8 cellular contexts compared by ENCODE assay signal in the genomic region with DNA sequence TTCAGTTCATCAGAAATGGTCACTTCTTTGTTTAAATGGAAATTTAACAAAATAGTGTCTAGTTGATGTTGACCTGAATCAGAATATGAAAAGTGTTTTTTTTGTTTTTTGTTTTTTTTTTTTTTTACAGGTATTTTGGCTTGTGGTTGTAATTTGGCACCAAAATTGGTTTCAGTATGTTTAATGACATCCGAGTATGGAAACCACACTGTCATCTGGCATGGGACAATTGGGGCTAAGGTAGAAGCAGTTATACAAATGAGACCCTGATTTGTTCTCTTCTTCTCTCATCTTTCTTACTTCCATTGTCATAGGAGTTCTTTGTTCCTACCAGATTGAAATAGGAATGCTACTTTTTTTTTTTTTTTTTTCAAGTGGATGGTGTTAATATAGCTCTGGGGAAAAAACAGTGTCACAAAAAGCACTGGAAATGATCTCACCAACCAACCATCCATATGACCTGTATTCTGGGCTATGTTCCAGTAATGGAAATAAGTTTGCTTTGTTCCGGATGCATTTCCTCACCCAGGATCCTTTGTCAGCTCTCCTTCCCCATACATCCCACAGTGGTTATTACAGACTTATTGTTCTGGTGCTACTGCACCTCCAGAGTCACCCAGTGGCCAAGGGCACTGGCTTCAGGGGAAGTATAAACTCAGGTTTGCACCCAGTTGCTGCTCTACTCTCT.
DNase-seq lines count a peak whose midpoint lies in the region; ATAC-seq and TF ChIP-seq lines count a peak whose summit lies in the region.

No MANE protein-coding gene starts in this region.

- no peaks in the 10 kb centered on the region for H3K27me3 ChIP-seq in GM23248 (replicated peaks; ENCODE audit: insufficient read depth)

- H3K9ac ChIP-seq in GM23248 = no peak overlapping the region

- H3F3A ChIP-seq in GM23248 (ENCODE audit: insufficient read depth) = peaks cover 9% of the 10 kb centered on the region; the same call in 1 of the 2 replicates

- no peaks in the 10 kb centered on the region for H4K20me1 ChIP-seq in GM23248 (ENCODE audit: insufficient read depth)

- H3K4me3 Mint-ChIP-seq in osteocyte (ENCODE audit: unreplicated experiment) = no peak overlapping the region
- no peak overlapping the region for H3K4me3 Mint-ChIP-seq in nephron progenitor cell

- H3K27me3 Mint-ChIP-seq in osteocyte (ENCODE audit: unreplicated experiment) (no peaks in the 10 kb centered on the region), nephron progenitor cell (ENCODE audit: low read depth, poor library complexity) (no peaks in the 10 kb centered on the region)

- WGBS in GM23248 (ENCODE audit: low coverage in 1 of 2, low lambda C conversion rate in 2 of 2, missing lambda C conversion rate in 2 of 2), 2 experiments = 31 to 35% methylated on average over 2 of the region's 2 CpGs

- H3K27ac ChIP-seq in GM23248 = peak overlapping the region; percentile 49

- peaks cover 9% of the 10 kb centered on the region for H3K4me1 ChIP-seq in GM23248 (ENCODE audit: insufficient read depth)

- H3K27ac Mint-ChIP-seq in osteocyte (ENCODE audit: unreplicated experiment) = peak overlapping the region; percentile 88
- H3K27ac Mint-ChIP-seq in nephron progenitor cell = no peak overlapping the region

- no peak overlapping the region for H3K4me3 ChIP-seq in GM23248

- H3K9me2 ChIP-seq in GM23248 (ENCODE audit: insufficient read depth) = no peaks in the 10 kb centered on the region

- peaks cover 30% of the 10 kb centered on the region for H3K9me3 Mint-ChIP-seq in osteocyte (ENCODE audit: unreplicated experiment)
- peaks cover 38% of the 10 kb centered on the region for H3K9me3 Mint-ChIP-seq in nephron progenitor cell

- no peak for TF ChIP-seq CTCF in osteocyte (IDR thresholded peaks at IDR 0.05)
- no peak for TF ChIP-seq CTCF in GM10248 (IDR thresholded peaks at IDR 0.05; ENCODE audit: control extremely low read depth, extremely low read depth, low read depth, missing control alignments)
- TF ChIP-seq CTCF in nephron progenitor cell (IDR thresholded peaks at IDR 0.05) = no peak

- H3K9me3 ChIP-seq in GM23248 (ENCODE audit: low read depth) = no peaks in the 10 kb centered on the region

- DNase-seq in GM23248 (peak; percentile 86), NCI-H748 (lab: John Stamatoyannopoulos, UW; ENCODE audit: unreplicated experiment) (peak; percentile 41), osteocyte (ENCODE audit: extremely low spot score, unreplicated experiment) (no peak), GM10248 (ENCODE audit: extremely low spot score) (no peak), nephron progenitor cell (no peak)

- POLR2A ChIA-PET in GM10248 (lab: Yijun Ruan, JAX) = no interaction called here

- no peak overlapping the region for H2AFZ ChIP-seq in GM23248

- H3K4me2 ChIP-seq in GM23248 (ENCODE audit: unreplicated experiment) = peak overlapping the region; percentile 23

- no peaks in the 10 kb centered on the region for H3K79me2 ChIP-seq in GM23248 (ENCODE audit: insufficient read depth)

- in situ Hi-C loops in GM23248 (cut with MboI) = no loop called here

- no peaks in the 10 kb centered on the region for H3K36me3 ChIP-seq in GM23248 (ENCODE audit: low read depth)

- H3K4me1 Mint-ChIP-seq in osteocyte (ENCODE audit: unreplicated experiment) (peaks cover 44% of the 10 kb centered on the region), nephron progenitor cell (no peaks in the 10 kb centered on the region)

- peak; percentile 84 for ATAC-seq in esophagus mucosa
- ATAC-seq in HG03457 (IDR thresholded peaks at IDR 0.05; ENCODE audit: unreplicated experiment) = no peak
- no peak for ATAC-seq in HG03135 (IDR thresholded peaks at IDR 0.05; ENCODE audit: unreplicated experiment)

- CTCF ChIA-PET in GM10248 (lab: Yijun Ruan, JAX) = no interaction called here

- peaks cover 2% of the 10 kb centered on the region for H3K36me3 Mint-ChIP-seq in osteocyte (ENCODE audit: unreplicated experiment)
- no peaks in the 10 kb centered on the region for H3K36me3 Mint-ChIP-seq in nephron progenitor cell (ENCODE audit: low read depth)

Comparison
In these comparisons a context has a peak if more than half of its experiments do, and no peak if none do; other contexts are left out.
1. DNase-seq: peak in GM23248 (single experiment) and NCI-H748 (single experiment); none in osteocyte (single experiment), GM10248 (single experiment) and nephron progenitor cell (single experiment).